In the genomic region with DNA sequence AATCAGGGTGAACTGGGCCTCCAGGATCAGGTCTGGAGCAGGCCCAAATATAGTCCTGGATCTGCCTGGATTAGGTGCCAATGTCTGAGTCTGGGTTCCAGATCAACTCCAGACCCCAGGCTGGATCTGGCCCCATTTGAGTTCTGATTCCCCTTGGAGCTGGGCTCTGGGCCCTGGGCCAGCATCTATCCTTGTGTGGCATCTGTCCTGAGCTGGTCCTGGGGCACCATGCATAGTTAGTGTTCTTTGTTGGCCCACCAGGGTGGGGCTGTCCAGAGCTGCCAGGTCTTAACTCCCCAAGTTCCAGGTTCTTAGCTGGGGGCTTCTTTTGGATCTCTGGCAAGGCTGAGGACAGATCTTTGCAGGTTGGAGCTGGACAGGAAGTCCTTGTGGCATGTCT, we compare ENCODE assay signal across 34 cellular contexts. TPM values are rescaled to one million over a fixed set of nuclear protein-coding genes. Genes with fewer than 3 reads are reported as not detected.
"Had no signal": no experiment of that assay in that cellular context is flagged by ENCODE, and none has a peak within 500 bp of the region (broad histone marks: within the 10 kb centered on the region; RNA-seq: fewer than 3 reads in every experiment).

No MANE protein-coding gene starts in this region.

- H3K27me3 Mint-ChIP-seq: activated naive CD8-positive, alpha-beta T cell treated with anti-CD3 and anti-CD28 coated beads for 36 hours; stimulated activated naive CD8-positive, alpha-beta T cell treated with anti-CD3 and anti-CD28 coated beads, Interleukin-15, Interleukin-2, amounts not matched to agents 100 ng/mL and 50 ng/mL, for 24 hours; type B pancreatic cell had no signal

- H3K36me3 Mint-ChIP-seq: memory B cell, natural killer cell had no signal

- H3K4me3 ChIP-seq: adrenal gland, body of pancreas, cardiac muscle cell, colonic mucosa, dorsolateral prefrontal cortex, gastroesophageal sphincter, right lobe of liver, skin epidermis, thoracic aorta, vagina had no signal

- H3K36me3 ChIP-seq: colonic mucosa had no signal

- DNase-seq: activated CD4-positive, alpha-beta T cell treated with anti-CD3 and anti-CD28 coated beads for 4 hours; activated CD4-positive, alpha-beta T cell treated with anti-CD3 and anti-CD28 coated beads, Interleukin-2, amount 50 U/mL, for 4 hours; activated effector memory CD4-positive, alpha-beta T cell treated with Interleukin-2 at 50 U/mL for 16 hours; activated naive CD4-positive, alpha-beta T cell treated with anti-CD3 and anti-CD28 coated beads for 36 hours; activated naive CD8-positive, alpha-beta T cell treated with anti-CD3 and anti-CD28 coated beads for 36 hours; activated T-cell treated with anti-CD3 and anti-CD28 coated beads for 4 hours; activated T-cell treated with anti-CD3 and anti-CD28 coated beads, Interleukin-2, amount 50 U/mL, for 72 hours; adrenal gland; aorta; body of pancreas; cerebellar nuclear complex; colonic mucosa; dorsolateral prefrontal cortex; effector memory CD4-positive, alpha-beta T cell; head of caudate nucleus; hypothalamus; immature natural killer cell; natural killer cell; right lobe of liver; stimulated activated CD4-positive, alpha-beta T cell treated with anti-CD3 and anti-CD28 coated beads, Interleukin-12 subunit alpha, Interleukin-12 subunit beta, amount 100 ng/mL, for 4 hours; stimulated activated CD4-positive, alpha-beta T cell treated with anti-CD3 and anti-CD28 coated beads, Interleukin-4, amount 100 ng/mL, for 1 hour; T-helper 1 cell had no signal

- ATAC-seq: activated T-cell treated with anti-CD3 and anti-CD28 coated beads, Interleukin-2, amount 50 U/mL, for 72 hours; body of pancreas; gastroesophageal sphincter; natural killer cell; right lobe of liver had no signal

- H3K9me3 ChIP-seq: adrenal gland, body of pancreas, colonic mucosa, gastroesophageal sphincter, right lobe of liver, thoracic aorta, vagina had no signal

- H3K4me1 ChIP-seq: adrenal gland, body of pancreas, colonic mucosa, right lobe of liver had no signal

- H3K27ac ChIP-seq: adrenal gland, body of pancreas, cardiac muscle cell, colonic mucosa, dorsolateral prefrontal cortex, gastroesophageal sphincter, right lobe of liver, vagina, VCaP had no signal

- H3K27ac Mint-ChIP-seq: activated naive CD4-positive, alpha-beta T cell treated with anti-CD3 and anti-CD28 coated beads for 36 hours; activated naive CD8-positive, alpha-beta T cell treated with anti-CD3 and anti-CD28 coated beads for 36 hours; activated T-cell treated with anti-CD3 and anti-CD28 coated beads, Interleukin-2, amount 50 U/mL, for 72 hours; memory B cell; stimulated activated naive CD8-positive, alpha-beta T cell treated with anti-CD3 and anti-CD28 coated beads, Interleukin-15, Interleukin-2, amounts not matched to agents 100 ng/mL and 50 ng/mL, for 24 hours; type B pancreatic cell had no signal

- H3K4me3 Mint-ChIP-seq: activated naive CD4-positive, alpha-beta T cell treated with anti-CD3 and anti-CD28 coated beads for 36 hours; activated naive CD8-positive, alpha-beta T cell treated with anti-CD3 and anti-CD28 coated beads for 36 hours; activated T-cell treated with anti-CD3 and anti-CD28 coated beads, Interleukin-2, amount 50 U/mL, for 72 hours; immature natural killer cell; memory B cell; natural killer cell; stimulated activated naive CD8-positive, alpha-beta T cell treated with anti-CD3 and anti-CD28 coated beads, Interleukin-15, Interleukin-2, amounts not matched to agents 100 ng/mL and 50 ng/mL, for 24 hours; type B pancreatic cell had no signal

- H3K9me3 Mint-ChIP-seq: activated naive CD4-positive, alpha-beta T cell treated with anti-CD3 and anti-CD28 coated beads for 36 hours; activated naive CD8-positive, alpha-beta T cell treated with anti-CD3 and anti-CD28 coated beads for 36 hours; activated T-cell treated with anti-CD3 and anti-CD28 coated beads, Interleukin-2, amount 50 U/mL, for 72 hours; immature natural killer cell; memory B cell; natural killer cell; stimulated activated naive CD8-positive, alpha-beta T cell treated with anti-CD3 and anti-CD28 coated beads, Interleukin-15, Interleukin-2, amounts not matched to agents 100 ng/mL and 50 ng/mL, for 24 hours; type B pancreatic cell had no signal

- H3K27me3 ChIP-seq: adrenal gland, body of pancreas, cardiac muscle cell, colonic mucosa, dorsolateral prefrontal cortex, gastroesophageal sphincter, right lobe of liver, vagina had no signal

RNA-seq across cellular contexts. Expression of a gene that starts 31.3 kb away (rescaled TPM):
- total RNA-seq: body of pancreas, fibroblast of lung, fibroblast of villous mesenchyme, kidney epithelial cell, vagina had no signal
- polyA plus RNA-seq: cardiac muscle cell, immature natural killer cell had no signal
